ENCODE assay signal across 10 cellular contexts in the genomic region with DNA sequence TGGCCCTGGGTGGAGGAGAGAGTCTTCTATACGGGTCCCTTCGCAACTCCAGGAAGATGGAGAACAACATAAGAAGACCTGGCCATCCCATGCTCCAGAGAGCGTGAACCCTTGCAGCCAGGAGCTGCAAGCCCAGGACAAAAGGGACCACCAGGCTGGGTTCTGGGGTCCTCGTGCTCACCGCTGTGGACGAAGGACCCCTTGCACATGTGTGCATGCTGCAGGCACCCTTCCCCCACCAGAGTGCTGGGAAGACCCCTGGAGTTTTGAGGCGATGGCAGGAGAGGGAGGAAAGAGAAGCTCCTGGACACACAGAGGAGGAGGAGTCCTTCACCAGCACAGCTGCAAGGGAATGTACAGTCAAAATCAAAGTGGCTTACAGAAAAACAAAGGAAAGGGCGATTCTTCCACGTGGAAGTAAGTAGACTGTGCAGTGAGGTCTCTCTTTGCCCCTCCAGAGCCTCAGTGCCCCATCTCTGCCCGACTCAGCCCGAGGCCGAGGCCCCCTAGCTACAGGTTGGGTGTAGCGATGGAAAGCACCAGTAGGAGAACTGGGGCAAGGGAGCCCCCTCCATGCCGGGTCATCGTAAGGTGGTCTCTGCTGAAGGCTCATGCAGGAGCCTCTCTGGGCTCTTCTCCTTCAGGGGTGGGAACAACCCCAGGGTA. TPM values are rescaled to one million over a fixed set of nuclear protein-coding genes. Genes with fewer than 3 reads are reported as not detected.
DNase-seq lines count a peak whose midpoint lies in the region; ATAC-seq lines count a peak whose summit lies in the region.
"Had no signal": no experiment of that assay in that cellular context is flagged by ENCODE, and none has a peak within 500 bp of the region (broad histone marks: within the 10 kb centered on the region; RNA-seq: fewer than 3 reads in every experiment).

No MANE protein-coding gene starts in this region.

- POLR2A ChIA-PET in activated CD8-positive, alpha-beta T cell treated with anti-CD3 and anti-CD28 coated beads, Interleukin-2, amount 10 ng/mL, durations not matched to agents 7 days and 5 days (lab: Charles Lee) = no interaction called here

- no peaks in the 10 kb centered on the region for H3K36me3 Mint-ChIP-seq in activated CD8-positive, alpha-beta T cell treated with anti-CD3 and anti-CD28 coated beads, Interleukin-2, amount 10 ng/mL, durations not matched to agents 7 days and 5 days (ENCODE audit: low read depth)

- peak; percentile 19 for ATAC-seq in activated CD8-positive, alpha-beta T cell treated with anti-CD3 and anti-CD28 coated beads, Interleukin-2, amount 10 ng/mL, durations not matched to agents 7 days and 5 days
- ATAC-seq in stimulated activated naive CD8-positive, alpha-beta T cell treated with anti-CD3 and anti-CD28 coated beads, Interleukin-15, amount 100 ng/mL, for 72 hours = peak; percentile 48
- no peak for ATAC-seq in GM19397 (IDR thresholded peaks at IDR 0.05; ENCODE audit: unreplicated experiment)
- ATAC-seq: pancreas had no signal

- no peaks in the 10 kb centered on the region for H3K9me3 Mint-ChIP-seq in activated CD8-positive, alpha-beta T cell treated with anti-CD3 and anti-CD28 coated beads, Interleukin-2, amount 10 ng/mL, durations not matched to agents 7 days and 5 days (ENCODE audit: insufficient read depth)
- no peaks in the 10 kb centered on the region for H3K9me3 Mint-ChIP-seq in stimulated activated naive CD8-positive, alpha-beta T cell treated with anti-CD3 and anti-CD28 coated beads, Interleukin-15, amount 100 ng/mL, for 72 hours

- H3K27me3 Mint-ChIP-seq in activated CD8-positive, alpha-beta T cell treated with anti-CD3 and anti-CD28 coated beads, Interleukin-2, amount 10 ng/mL, durations not matched to agents 7 days and 5 days (ENCODE audit: low read depth) = peaks cover 11% of the 10 kb centered on the region
- H3K27me3 Mint-ChIP-seq in stimulated activated naive CD8-positive, alpha-beta T cell treated with anti-CD3 and anti-CD28 coated beads, Interleukin-15, amount 100 ng/mL, for 72 hours = no peaks in the 10 kb centered on the region

- DNase-seq in activated CD8-positive, alpha-beta memory T cell treated with anti-CD3 and anti-CD28 coated beads, Interleukin-2, amount 50 U/mL, for 48 hours = peak; percentile 47
- DNase-seq in activated CD8-positive, alpha-beta memory T cell treated with anti-CD3 and anti-CD28 coated beads for 24 hours = no peak
- peak; percentile 22 for DNase-seq in activated CD8-positive, alpha-beta T cell treated with anti-CD3 and anti-CD28 coated beads, Interleukin-2, amount 10 ng/mL, durations not matched to agents 7 days and 5 days
- peak; percentile 57 for DNase-seq in iPS-NIHi7 (ENCODE audit: extremely low spot score)
- DNase-seq in stimulated activated naive CD8-positive, alpha-beta T cell treated with anti-CD3 and anti-CD28 coated beads, Interleukin-15, amount 100 ng/mL, for 72 hours = no peak
- DNase-seq in NCI-H2029 treated with DMSO at 0.1 percent for 48 hours (lab: John Stamatoyannopoulos, UW) = no peak
- no peak for DNase-seq in effector CD8-positive, alpha-beta T cell (lab: John Stamatoyannopoulos, UW)
- DNase-seq: left cardiac atrium had no signal

- H3K27ac Mint-ChIP-seq in activated CD8-positive, alpha-beta T cell treated with anti-CD3 and anti-CD28 coated beads, Interleukin-2, amount 10 ng/mL, durations not matched to agents 7 days and 5 days = no peak overlapping the region
- H3K27ac Mint-ChIP-seq in stimulated activated naive CD8-positive, alpha-beta T cell treated with anti-CD3 and anti-CD28 coated beads, Interleukin-15, amount 100 ng/mL, for 72 hours = no peak overlapping the region

- H3K4me1 Mint-ChIP-seq in activated CD8-positive, alpha-beta T cell treated with anti-CD3 and anti-CD28 coated beads, Interleukin-2, amount 10 ng/mL, durations not matched to agents 7 days and 5 days (ENCODE audit: low read depth) = peaks cover 16% of the 10 kb centered on the region
- peaks cover 25% of the 10 kb centered on the region for H3K4me1 Mint-ChIP-seq in stimulated activated naive CD8-positive, alpha-beta T cell treated with anti-CD3 and anti-CD28 coated beads, Interleukin-15, amount 100 ng/mL, for 72 hours

- CTCF ChIA-PET in activated CD8-positive, alpha-beta T cell treated with anti-CD3 and anti-CD28 coated beads, Interleukin-2, amount 10 ng/mL, durations not matched to agents 7 days and 5 days (lab: Charles Lee) = no interaction called here

- peak overlapping the region; percentile 47 for H3K4me3 Mint-ChIP-seq in activated CD8-positive, alpha-beta T cell treated with anti-CD3 and anti-CD28 coated beads, Interleukin-2, amount 10 ng/mL, durations not matched to agents 7 days and 5 days
- H3K4me3 Mint-ChIP-seq in stimulated activated naive CD8-positive, alpha-beta T cell treated with anti-CD3 and anti-CD28 coated beads, Interleukin-15, amount 100 ng/mL, for 72 hours = peak overlapping the region in 1 of 2 donors; percentile 22

RNA-seq across cellular contexts. Expression of gene PIMREG, which starts 51.3 kb away (rescaled TPM):
- 10 to 100 TPM; 17.1 to 20.4 TPM for total RNA-seq in activated CD8-positive, alpha-beta T cell treated with anti-CD3 and anti-CD28 coated beads, Interleukin-2, amount 10 ng/mL, durations not matched to agents 7 days and 5 days

Comparison
In these comparisons a context has a peak if more than half of its experiments do, and no peak if none do; other contexts are left out.
1. DNase-seq: peak in activated CD8-positive, alpha-beta memory T cell treated with anti-CD3 and anti-CD28 coated beads, Interleukin-2, amount 50 U/mL, for 48 hours (single experiment), activated CD8-positive, alpha-beta T cell treated with anti-CD3 and anti-CD28 coated beads, Interleukin-2, amount 10 ng/mL, durations not matched to agents 7 days and 5 days (single experiment) and iPS-NIHi7 (single experiment); none in activated CD8-positive, alpha-beta memory T cell treated with anti-CD3 and anti-CD28 coated beads for 24 hours (single experiment), stimulated activated naive CD8-positive, alpha-beta T cell treated with anti-CD3 and anti-CD28 coated beads, Interleukin-15, amount 100 ng/mL, for 72 hours (0 of 2), NCI-H2029 treated with DMSO at 0.1 percent for 48 hours (single experiment) and effector CD8-positive, alpha-beta T cell (single experiment).